ENCODE assay signal across 1 cellular context in genomic region chr12:117789195-117789912, GRCh38.
TF ChIP-seq lines count a peak whose summit lies in the region.

No MANE protein-coding gene starts in this region.

TF ChIP-seq in GM23338, 12 proteins besides CTCF, POLR2A, EP300 and RAD21:
- TF ChIP-seq REST (IDR thresholded peaks at IDR 0.05; ENCODE audit: unreplicated experiment), result no peak
